16 cellular contexts compared by ENCODE assay signal in the genomic region with DNA sequence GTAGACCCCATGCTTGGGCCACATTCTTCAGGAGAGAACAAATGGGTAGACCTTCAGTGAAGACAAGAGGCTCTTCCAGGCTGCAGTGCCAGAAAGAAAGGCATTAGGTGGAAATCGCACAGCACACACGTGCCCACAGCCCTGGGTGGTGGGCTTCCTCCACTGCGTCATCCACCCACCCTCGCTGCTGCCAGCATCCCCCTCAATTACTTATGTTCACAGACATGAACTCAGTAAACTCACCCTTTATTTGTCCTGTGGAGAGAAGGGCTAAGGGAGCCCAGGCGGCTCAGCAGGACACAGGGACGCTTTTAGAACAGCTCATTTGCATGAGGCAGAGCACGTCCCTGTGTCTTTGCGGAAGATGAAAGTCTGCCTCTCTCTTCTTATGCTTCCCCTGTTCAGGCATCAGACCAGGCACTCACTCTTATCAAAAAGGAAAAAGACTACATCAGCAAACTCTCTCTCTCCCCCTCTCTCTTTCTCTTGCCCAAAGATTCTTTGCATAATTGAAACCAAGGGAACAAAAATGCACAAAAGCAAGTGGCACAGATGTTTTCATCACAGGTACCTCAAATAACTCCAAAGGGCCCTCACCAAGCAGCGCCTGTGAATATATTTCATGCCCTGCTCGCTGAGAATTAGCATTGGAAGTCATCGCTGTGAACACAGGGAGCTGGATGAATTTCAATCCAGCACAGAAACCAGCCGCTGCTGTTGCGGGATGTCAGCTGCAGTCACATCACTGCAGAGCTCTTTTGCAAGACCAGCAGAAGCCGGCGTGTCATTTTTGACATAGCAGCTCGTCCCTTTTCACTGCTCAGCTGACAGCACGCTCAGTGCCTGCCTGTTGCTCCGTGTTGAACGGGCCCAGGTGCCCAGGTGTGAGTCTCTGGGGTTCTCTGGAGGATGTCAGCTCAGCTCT.
DNase-seq lines count a peak whose midpoint lies in the region; ATAC-seq, FAIRE-seq and TF ChIP-seq lines count a peak whose summit lies in the region.
"Had no signal": no experiment of that assay in that cellular context is flagged by ENCODE, and none has a peak within 500 bp of the region (broad histone marks: within the 10 kb centered on the region; RNA-seq: fewer than 3 reads in every experiment).

No MANE protein-coding gene starts in this region.

- H3K27me3 ChIP-seq in MM.1S (replicated peaks; ENCODE audit: insufficient read depth, low read length) (no peaks in the 10 kb centered on the region), neutrophil (peaks cover 11% of the 10 kb centered on the region), heart left ventricle (peaks cover 0 to 44% (median 5%) of the 10 kb centered on the region in 9 donors), uterus (no peaks in the 10 kb centered on the region)
- H3K27me3 ChIP-seq: cardiac muscle cell, right atrium auricular region, transverse colon had no signal

- no peak overlapping the region for H3K9ac ChIP-seq in MM.1S (ENCODE audit: low read length)

- no peaks in the 10 kb centered on the region for H3F3A ChIP-seq in MM.1S (ENCODE audit: insufficient read depth, low read length)

- H3K36me3 ChIP-seq in MM.1S (replicated peaks; ENCODE audit: insufficient read depth, low read length) (no peaks in the 10 kb centered on the region), neutrophil (no peaks in the 10 kb centered on the region), heart left ventricle (no peaks in the 10 kb centered on the region), uterus (no peaks in the 10 kb centered on the region)
- H3K36me3 ChIP-seq: cardiac muscle cell, right atrium auricular region, transverse colon had no signal

- H3K4me1 ChIP-seq in MM.1S (ENCODE audit: low read length) (no peaks in the 10 kb centered on the region), neutrophil (ENCODE audit: control insufficient read depth in 1 of 2, insufficient read depth in 1 of 2, low read depth in 1 of 2, low read length in 1 of 2) (peaks cover 48 to 51% of the 10 kb centered on the region in 2 experiments), heart left ventricle (peaks cover 0 to 3% (median 0%) of the 10 kb centered on the region in 12 donors), uterus (no peaks in the 10 kb centered on the region)
- H3K4me1 ChIP-seq: right atrium auricular region, transverse colon had no signal

- TF ChIP-seq CTCF in GM12865 (IDR thresholded peaks at IDR 0.05; ENCODE audit: insufficient read depth, low read depth, low read length, missing control alignments) (no peak), MM.1S (IDR thresholded peaks at IDR 0.05; ENCODE audit: low read length) (no peak), neutrophil (IDR thresholded peaks at IDR 0.05) (no peak), heart left ventricle (IDR thresholded peaks at IDR 0.05) (no peak), uterus (IDR thresholded peaks at IDR 0.05) (no peak)

- no peak for TF ChIP-seq POLR2A in heart left ventricle (IDR thresholded peaks at IDR 0.05)
- TF ChIP-seq POLR2A in uterus (IDR thresholded peaks at IDR 0.05), result no peak

- ATAC-seq in heart left ventricle, result no peak
- ATAC-seq: activated CD4-positive, CD25-positive, alpha-beta regulatory T cell treated with anti-CD3 and anti-CD28 coated beads, Interleukin-2, amount 50 U/mL, for 24 hours; naive thymus-derived CD8-positive, alpha-beta T cell had no signal

- H3K27ac ChIP-seq in MM.1S (ENCODE audit: low read length) (peak overlapping the region; percentile 35; the same call in 1 of the 2 replicates), neutrophil (peak overlapping the region; percentile 4), heart left ventricle (no peak overlapping the region), uterus (no peak overlapping the region)
- H3K27ac ChIP-seq: cardiac muscle cell, right atrium auricular region, transverse colon had no signal

- no peak overlapping the region for H2AFZ ChIP-seq in MM.1S (ENCODE audit: low read length)

- 45 to 57% (median 51%) methylated on average over 19 of the region's 19 CpGs for WGBS in heart left ventricle, 4 donors

- H3K79me2 ChIP-seq in MM.1S (ENCODE audit: low read length), result no peaks in the 10 kb centered on the region

- no peak for FAIRE-seq in urothelium cell line (lab: Jason Lieb, UNC)

- peak overlapping the region; percentile 20; the same call in 1 of the 2 replicates for H3K4me2 ChIP-seq in MM.1S (ENCODE audit: low read depth, low read length)

- H4K20me1 ChIP-seq in MM.1S (ENCODE audit: insufficient read depth, low read length), result no peaks in the 10 kb centered on the region

- H3K9me3 ChIP-seq in MM.1S (replicated peaks; ENCODE audit: insufficient read depth, low read length), result no peaks in the 10 kb centered on the region
- no peaks in the 10 kb centered on the region for H3K9me3 ChIP-seq in neutrophil
- H3K9me3 ChIP-seq in heart left ventricle, result no peaks in the 10 kb centered on the region
- no peaks in the 10 kb centered on the region for H3K9me3 ChIP-seq in uterus
- H3K9me3 ChIP-seq: right atrium auricular region, transverse colon had no signal

- peak; percentile 9 for DNase-seq in GM12865 (ENCODE audit: low read depth)
- DNase-seq in MM.1S, result peak; percentile 19
- DNase-seq in RPMI8226, result peak; percentile 74
- no peak for DNase-seq in heart left ventricle
- no peak for DNase-seq in HCEC 1CT
- DNase-seq in uterus, result no peak
- no peak for DNase-seq in urothelium cell line (ENCODE audit: low spot score)
- DNase-seq: activated CD8-positive, alpha-beta memory T cell treated with anti-CD3 and anti-CD28 coated beads, Interleukin-2, amount 50 U/mL, for 48 hours; naive thymus-derived CD8-positive, alpha-beta T cell; NCI-H1092 treated with DMSO at 0.1 percent for 48 hours; T-helper 2 cell; transverse colon had no signal

- intact Hi-C loops in heart left ventricle (cut with DNase I), result no loop called here
- intact Hi-C loops in uterus (cut with DNase I; ENCODE audit: low total_unique reads), result no loop called here

- no peaks in the 10 kb centered on the region for H3K9me2 ChIP-seq in MM.1S (replicated peaks; ENCODE audit: insufficient read depth, low read length)

- H3K4me3 ChIP-seq in GM12865 (ENCODE audit: low read depth, low read length) (no peak overlapping the region), MM.1S (ENCODE audit: low read length) (no peak overlapping the region), neutrophil (ENCODE audit: low read depth in 1 of 2, low read length in 1 of 2) (no peak overlapping the region), heart left ventricle (no peak overlapping the region), uterus (no peak overlapping the region)
- H3K4me3 ChIP-seq: cardiac muscle cell, right atrium auricular region, transverse colon had no signal

Comparison
In these comparisons a context has a peak if more than half of its experiments do, and no peak if none do; other contexts are left out.
1. DNase-seq: peak in GM12865 (single experiment), MM.1S (single experiment) and RPMI8226 (single experiment); none in heart left ventricle (0 of 5), HCEC 1CT (single experiment), uterus (0 of 2) and urothelium cell line (single experiment).
2. H3K27ac ChIP-seq: peak in MM.1S (single experiment) and neutrophil (single experiment); none in heart left ventricle (0 of 12) and uterus (0 of 2).